Comparison of ENCODE assay signal across 8 cellular contexts in genomic region chr1:151327903-151328674, GRCh38. TPM values are rescaled to one million over a fixed set of nuclear protein-coding genes. Genes with fewer than 3 reads are reported as not detected.
DNase-seq lines count a peak whose midpoint lies in the region; ATAC-seq, FAIRE-seq and TF ChIP-seq lines count a peak whose summit lies in the region.

No MANE protein-coding gene starts in this region.

- DNase-seq in NCI-H1417 (lab: John Stamatoyannopoulos, UW): peak in 2 of 3 experiments; percentile 44 to 88
- DNase-seq in NCI-H1417 treated with DMSO at 0.1 percent for 48 hours (lab: John Stamatoyannopoulos, UW): no peak
- DNase-seq in WTC11 (ENCODE audit: low spot score): peak; percentile 43
- no peak for DNase-seq in foreskin keratinocyte
- DNase-seq in pancreas: peak in 4 of 6 donors; percentile 27 to 65 (median 32)
- DNase-seq in NCI-H2171 (lab: John Stamatoyannopoulos, UW): no peak
- no peak for DNase-seq in D721Med (ENCODE audit: insufficient read length, low spot score)

- H3K9me3 Mint-ChIP-seq in WTC11: no peaks in the 10 kb centered on the region

- peak overlapping the region; percentile 95 for H3K27ac ChIP-seq in foreskin keratinocyte
- peak overlapping the region; percentile 49 to 96 (median 81) for H3K27ac ChIP-seq in pancreas

- no peaks in the 10 kb centered on the region for H3K9me3 ChIP-seq in pancreas

- peak overlapping the region; percentile 87 for H3K4me3 Mint-ChIP-seq in WTC11

- H3K27me3 ChIP-seq in foreskin keratinocyte (no peaks in the 10 kb centered on the region), pancreas (no peaks in the 10 kb centered on the region)

- H3K4me1 ChIP-seq in foreskin keratinocyte (peaks cover 13% of the 10 kb centered on the region), pancreas (peaks cover 0 to 20% (median 11%) of the 10 kb centered on the region in 3 donors)

- ATAC-seq in HG03060 (IDR thresholded peaks at IDR 0.05; ENCODE audit: low read depth, unreplicated experiment) (peak; percentile 11), WTC11 (peak; percentile 36), foreskin keratinocyte (peak; percentile 3), pancreas (peak; percentile 16 to 32 (median 22))

- peaks cover 13% of the 10 kb centered on the region for H3K4me1 Mint-ChIP-seq in WTC11

- peak overlapping the region; percentile 62 to 86 (median 68) for H3K4me3 ChIP-seq in pancreas

- H3K36me3 ChIP-seq in pancreas: peaks cover 0 to 3% (median 0%) of the 10 kb centered on the region in 3 donors

- intact Hi-C loops in pancreas (cut with DNase I): no loop called here

- H3K36me3 Mint-ChIP-seq in WTC11: peaks cover 7% of the 10 kb centered on the region; the same call in 1 of the 2 replicates

- POLR2A ChIA-PET in WTC11 (lab: Charles Lee): interaction anchor here (0.6 to 2.0 kb wide), 12 partner anchors 8 to 213 kb away, joined by 3 to 23 read pairs (median 4); partner anchors contain the start of genes PSMB4 and ZNF687

- no peak for TF ChIP-seq CTCF in WTC11 (IDR thresholded peaks at IDR 0.05)
- TF ChIP-seq CTCF in foreskin keratinocyte (conservative IDR thresholded peaks at IDR 0.05): no peak
- no peak for TF ChIP-seq CTCF in pancreas (IDR thresholded peaks at IDR 0.05)
- TF ChIP-seq CTCF in D721Med (IDR thresholded peaks at IDR 0.05; ENCODE audit: insufficient read depth, missing control alignments): no peak

- CTCF ChIA-PET in WTC11 (lab: Charles Lee): interaction anchor here (0.7 to 2.3 kb wide), 9 partner anchors 12 to 228 kb away, joined by 3 to 48 read pairs (median 5); partner anchors contain the start of gene ZNF687

- peak overlapping the region; percentile 98 for H3K27ac Mint-ChIP-seq in WTC11

- no peaks in the 10 kb centered on the region for H3K27me3 Mint-ChIP-seq in WTC11 (ENCODE audit: low read depth)

- FAIRE-seq in pancreas (lab: Jason Lieb, UNC) (no peak), D721Med (lab: Jason Lieb, UNC) (no peak)

- WGBS in pancreas, 2 donors: 14% methylated on average over 34 of the region's 34 CpGs

TF ChIP-seq in WTC11, 78 proteins besides CTCF, POLR2A, EP300 and RAD21:
- TF ChIP-seq ZNF138 (CRISPR knock-in tag; conservative IDR thresholded peaks at IDR 0.05) (no peak), ZNF121 (CRISPR knock-in tag; IDR thresholded peaks at IDR 0.05) (peak; percentile 62; the same call in 1 of the 2 replicates)
TF ChIP-seq in WTC11: peak in this region for 1.

RNA-seq across cellular contexts. Expression of gene PI4KB, which starts 0.9 kb away (rescaled TPM):
- 25.6 to 33.6 TPM (median 30.5 TPM) in 3 replicates for total RNA-seq in WTC11 (2021)
- 38.1 and 38.3 TPM in 2 replicates for total RNA-seq in foreskin keratinocyte
- 33.3 and 34.9 TPM in 2 replicates for polyA plus RNA-seq in foreskin keratinocyte
- total RNA-seq in pancreas: 10 to 100 TPM; 20.0 to 36.5 (median 24.1) TPM
- 10 to 100 TPM; 33.3 to 44.2 TPM for polyA plus RNA-seq in pancreas

RNA-seq across cellular contexts. Expression of gene RFX5, which starts 19.0 kb away (rescaled TPM):
- 59.2 to 69.2 TPM (median 67.7 TPM) in 3 replicates for total RNA-seq in WTC11 (2021)
- total RNA-seq in foreskin keratinocyte: 29.2 and 38.4 TPM in 2 replicates
- 14.5 and 14.6 TPM in 2 replicates for polyA plus RNA-seq in foreskin keratinocyte
- 10 to 100 TPM in 3 of 6 donors, 1 to 10 TPM in 3; 5.6 to 34.2 (median 8.6) TPM for total RNA-seq in pancreas
- 1 to 10 TPM; 8.6 to 9.5 TPM for polyA plus RNA-seq in pancreas

RNA-seq across cellular contexts. Expression of gene SELENBP1, which starts 44.4 kb away (rescaled TPM):
- 17.9 to 23.9 TPM (median 20.2 TPM) in 3 replicates for total RNA-seq in WTC11 (2021)
- 1.6 and 2.6 TPM in 2 replicates for total RNA-seq in foreskin keratinocyte
- 2.0 and 3.3 TPM in 2 replicates for polyA plus RNA-seq in foreskin keratinocyte
- 10 to 100 TPM; 13.1 to 36.8 (median 25.2) TPM for total RNA-seq in pancreas
- polyA plus RNA-seq in pancreas: 10 to 100 TPM; 53.6 to 93.0 TPM

RNA-seq across cellular contexts. Expression of gene ZNF687, which starts 46.0 kb away (rescaled TPM):
- 54.1 to 56.8 TPM (median 55.1 TPM) in 3 replicates for total RNA-seq in WTC11 (2021)
- 14.4 and 17.6 TPM in 2 replicates for total RNA-seq in foreskin keratinocyte
- polyA plus RNA-seq in foreskin keratinocyte: 8.6 and 9.7 TPM in 2 replicates
- 10 to 100 TPM; 14.8 to 23.4 (median 17.2) TPM for total RNA-seq in pancreas
- polyA plus RNA-seq in pancreas: 10 to 100 TPM in 1 of 2 donors, 1 to 10 TPM in 1; 9.8 to 14.3 TPM

Comparison
In these comparisons a context has a peak if more than half of its experiments do, and no peak if none do; other contexts are left out.
1. DNase-seq: peak in NCI-H1417 (2 of 3), WTC11 (single experiment) and pancreas (4 of 6); none in NCI-H1417 treated with DMSO at 0.1 percent for 48 hours (single experiment), foreskin keratinocyte (0 of 2), NCI-H2171 (single experiment) and D721Med (single experiment).
2. Peak in every context shown above with its lines, with median percentiles within 50 percentile points of each other: ATAC-seq.